ENCODE assay signal across 8 cellular contexts in the genomic region with DNA sequence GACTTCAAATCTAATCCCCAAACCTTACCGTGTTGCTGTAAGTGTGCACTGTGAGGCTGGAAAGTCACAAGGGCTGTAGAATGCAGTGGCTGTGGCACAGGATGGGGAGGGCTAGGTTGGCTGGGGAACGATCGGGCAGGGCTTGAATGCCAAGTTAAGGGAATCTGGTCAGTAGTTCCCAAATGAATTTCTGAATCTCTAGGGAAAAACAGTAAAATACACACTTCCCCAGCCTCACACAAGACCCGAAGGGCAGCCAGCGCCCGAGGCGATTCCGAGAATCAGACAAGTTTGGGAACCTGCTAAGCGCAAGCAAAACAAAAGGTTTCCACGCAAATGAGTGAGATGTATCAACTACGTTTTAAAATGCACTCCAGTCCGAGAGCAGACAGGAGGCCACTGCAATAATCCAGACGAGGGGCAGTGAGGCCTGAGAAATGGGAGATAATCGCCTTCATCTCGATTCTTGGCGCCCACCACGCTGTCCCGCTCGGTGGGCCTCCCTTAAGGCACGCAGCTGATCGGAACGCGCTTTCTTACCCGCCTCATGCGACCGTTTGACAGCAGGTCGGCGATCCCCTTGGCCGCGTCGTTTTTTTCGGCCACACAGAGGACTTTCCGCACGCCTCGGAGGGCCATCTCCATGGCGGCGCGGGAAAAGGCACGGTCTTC. TPM values are rescaled to one million over a fixed set of nuclear protein-coding genes. Genes with fewer than 3 reads are reported as not detected.
DNase-seq lines count a peak whose midpoint lies in the region; ATAC-seq, FAIRE-seq and TF ChIP-seq lines count a peak whose summit lies in the region.

No MANE protein-coding gene starts in this region.

- peaks cover 4% of the 10 kb centered on the region for H3K36me3 ChIP-seq in cardiac muscle cell
- peaks cover 18% of the 10 kb centered on the region for H3K36me3 ChIP-seq in adipocyte (ENCODE audit: control insufficient read depth, insufficient read depth, low read length, severe bottlenecking)
- H3K36me3 ChIP-seq in iPS-20b (ENCODE audit: insufficient read depth, low read depth, low read length): peaks cover 54% of the 10 kb centered on the region

- no peaks in the 10 kb centered on the region for H3K9me3 Mint-ChIP-seq in stimulated activated effector memory CD8-positive, alpha-beta T cell treated with anti-CD3 and anti-CD28 coated beads, Interleukin-12 subunit alpha, Interleukin-12 subunit beta, amount 100 ng/mL, for 72 hours

- H3K4me1 Mint-ChIP-seq in stimulated activated effector memory CD8-positive, alpha-beta T cell treated with anti-CD3 and anti-CD28 coated beads, Interleukin-12 subunit alpha, Interleukin-12 subunit beta, amount 100 ng/mL, for 72 hours: peaks cover 73% of the 10 kb centered on the region

- ATAC-seq in left ventricle myocardium superior: no peak
- ATAC-seq in stimulated activated effector memory CD8-positive, alpha-beta T cell treated with anti-CD3 and anti-CD28 coated beads, Interleukin-12 subunit alpha, Interleukin-12 subunit beta, amount 100 ng/mL, for 72 hours: peak; percentile 19
- no peak for ATAC-seq in HG03565 (IDR thresholded peaks at IDR 0.05; ENCODE audit: unreplicated experiment)

- peaks cover 84% of the 10 kb centered on the region for H3K36me3 Mint-ChIP-seq in stimulated activated effector memory CD8-positive, alpha-beta T cell treated with anti-CD3 and anti-CD28 coated beads, Interleukin-12 subunit alpha, Interleukin-12 subunit beta, amount 100 ng/mL, for 72 hours

- TF ChIP-seq CTCF in cardiac muscle cell (IDR thresholded peaks at IDR 0.05; ENCODE audit: low read depth, low read length): no peak

- H3K27ac Mint-ChIP-seq in stimulated activated effector memory CD8-positive, alpha-beta T cell treated with anti-CD3 and anti-CD28 coated beads, Interleukin-12 subunit alpha, Interleukin-12 subunit beta, amount 100 ng/mL, for 72 hours: peak overlapping the region; percentile 95

- peak; percentile 9 for FAIRE-seq in HTR-8/SVneo (lab: Jason Lieb, UNC)

- no peaks in the 10 kb centered on the region for H3K27me3 ChIP-seq in cardiac muscle cell
- H3K27me3 ChIP-seq in adipocyte (replicated peaks; ENCODE audit: control insufficient read depth, insufficient read depth, low read length): no peaks in the 10 kb centered on the region
- no peaks in the 10 kb centered on the region for H3K27me3 ChIP-seq in iPS-20b (ENCODE audit: insufficient read depth, low read length)

- H3K4me3 Mint-ChIP-seq in stimulated activated effector memory CD8-positive, alpha-beta T cell treated with anti-CD3 and anti-CD28 coated beads, Interleukin-12 subunit alpha, Interleukin-12 subunit beta, amount 100 ng/mL, for 72 hours: peak overlapping the region; percentile 82

- intact Hi-C loops in left ventricle myocardium superior (cut with micrococcal nuclease): loop anchor here (5.0 kb wide), 1 partner anchor 97 kb away; no protein-coding TSS in a partner anchor

- H3K4me3 ChIP-seq in cardiac muscle cell: peak overlapping the region; percentile 85
- H3K4me3 ChIP-seq in adipocyte (ENCODE audit: low read length): peak overlapping the region; percentile 95
- peak overlapping the region; percentile 97 for H3K4me3 ChIP-seq in iPS-20b (ENCODE audit: low read length)

- H3K9ac ChIP-seq in adipocyte (ENCODE audit: low read length): peak overlapping the region; percentile 95
- H3K9ac ChIP-seq in iPS-20b (ENCODE audit: low read depth, low read length): peak overlapping the region; percentile 93

- H3K4me1 ChIP-seq in cardiac muscle cell (ENCODE audit: low read depth) (peaks cover 19% of the 10 kb centered on the region), adipocyte (ENCODE audit: control insufficient read depth, insufficient read depth, low read length) (peaks cover 43% of the 10 kb centered on the region), iPS-20b (ENCODE audit: insufficient read depth, low read length) (peaks cover 10% of the 10 kb centered on the region)

- no peaks in the 10 kb centered on the region for H3K9me3 ChIP-seq in cardiac muscle cell (ENCODE audit: low read depth)
- H3K9me3 ChIP-seq in adipocyte (ENCODE audit: control insufficient read depth, low read length): no peaks in the 10 kb centered on the region
- no peaks in the 10 kb centered on the region for H3K9me3 ChIP-seq in iPS-20b (ENCODE audit: insufficient read depth, low read depth, low read length)

- peak overlapping the region; percentile 99 for H3K27ac ChIP-seq in cardiac muscle cell
- peak overlapping the region; percentile 27 for H3K27ac ChIP-seq in iPS-20b (ENCODE audit: low read length)

- DNase-seq in cardiac muscle cell (ENCODE audit: low read depth in 1 of 2, low spot score in 1 of 2) (peak; percentile 15 to 29), left ventricle myocardium superior (no peak), HTR-8/SVneo (ENCODE audit: insufficient read length, low spot score) (peak; percentile 45), adipocyte (ENCODE audit: low read depth) (peak; percentile 64), NCI-H345 treated with DMSO at 0.1 percent for 48 hours (lab: John Stamatoyannopoulos, UW; ENCODE audit: unreplicated experiment) (no peak)
- DNase-seq in stimulated activated effector memory CD8-positive, alpha-beta T cell treated with anti-CD3 and anti-CD28 coated beads, Interleukin-12 subunit alpha, Interleukin-12 subunit beta, amount 100 ng/mL, for 72 hours (ENCODE audit: low spot score in 2 of 2): no peak

RNA-seq across cellular contexts. Expression of a gene that starts 0.6 kb away (rescaled TPM):
- 31.0 and 40.1 TPM in 2 replicates for total RNA-seq in cardiac muscle cell
- 22.7 and 26.5 TPM in 2 replicates for polyA plus RNA-seq in cardiac muscle cell
- total RNA-seq in left ventricle myocardium superior: 10.3 TPM

RNA-seq across cellular contexts. Expression of a gene that starts 0.9 kb away (rescaled TPM):
- 8.7 and 11.3 TPM in 2 replicates for total RNA-seq in cardiac muscle cell
- polyA plus RNA-seq in cardiac muscle cell: 2.9 and 3.9 TPM in 2 replicates
- 13.1 TPM for total RNA-seq in left ventricle myocardium superior

RNA-seq across cellular contexts. Expression of a gene that starts 49.2 kb away (rescaled TPM):
- total RNA-seq in cardiac muscle cell: 24.8 and 26.7 TPM in 2 replicates
- 24.8 and 30.6 TPM in 2 replicates for polyA plus RNA-seq in cardiac muscle cell
- total RNA-seq in left ventricle myocardium superior: 8.4 TPM

RNA-seq across cellular contexts. Expression of a gene that starts 53.7 kb away (rescaled TPM):
- total RNA-seq in cardiac muscle cell (95.7 and 101 TPM in 2 replicates), left ventricle myocardium superior (32.2 TPM)
- polyA plus RNA-seq in cardiac muscle cell: 36.9 and 37.3 TPM in 2 replicates

RNA-seq across cellular contexts. Expression of a gene that starts 55.7 kb away (rescaled TPM):
- total RNA-seq in cardiac muscle cell (227 and 303 TPM in 2 replicates), left ventricle myocardium superior (292 TPM)
- 210 and 232 TPM in 2 replicates for polyA plus RNA-seq in cardiac muscle cell

Comparison
In these comparisons a context has a peak if more than half of its experiments do, and no peak if none do; other contexts are left out.
1. DNase-seq: peak in cardiac muscle cell (2 of 2), HTR-8/SVneo (single experiment) and adipocyte (single experiment); none in left ventricle myocardium superior (single experiment), stimulated activated effector memory CD8-positive, alpha-beta T cell treated with anti-CD3 and anti-CD28 coated beads, Interleukin-12 subunit alpha, Interleukin-12 subunit beta, amount 100 ng/mL, for 72 hours (0 of 2) and NCI-H345 treated with DMSO at 0.1 percent for 48 hours (single experiment).
2. Peak in every context shown above with its lines, with median percentiles within 50 percentile points of each other: H3K4me3 ChIP-seq.